10 cellular contexts compared by ENCODE assay signal in genomic region chr1:171867231-171867630, GRCh38. TPM values are rescaled to one million over a fixed set of nuclear protein-coding genes. Genes with fewer than 3 reads are reported as not detected.
"Had no signal": no experiment of that assay in that cellular context is flagged by ENCODE, and none has a peak within 500 bp of the region (broad histone marks: within the 10 kb centered on the region; RNA-seq: fewer than 3 reads in every experiment).

No MANE protein-coding gene starts in this region.

- ATAC-seq: HCT116, HepG2 had no signal

- H3K4me1 Mint-ChIP-seq: IgD-negative memory B cell had no signal

- H3K4me1 ChIP-seq: HAP-1 had no signal

- H3K9me3 Mint-ChIP-seq: HFFc6, IgD-negative memory B cell had no signal

- H3K36me3 ChIP-seq: HAP-1 had no signal

- H3K4me3 ChIP-seq: GM23248, HAP-1 had no signal

- H3K27ac Mint-ChIP-seq: HFFc6, IgD-negative memory B cell had no signal

- H2AFZ ChIP-seq: GM23248 had no signal

- H3K9me3 ChIP-seq: HAP-1 had no signal

- H3K36me3 Mint-ChIP-seq: IgD-negative memory B cell had no signal

- H3K4me3 Mint-ChIP-seq: HFFc6, IgD-negative memory B cell had no signal

- H3K27ac ChIP-seq: GM23248, HL-60 had no signal

- DNase-seq: GM23248, GOT3, H7, HFFc6, KBM-7 had no signal

- H3K9ac ChIP-seq: GM23248 had no signal

RNA-seq across cellular contexts. Expression of gene DNM3, which starts 25.9 kb away (rescaled TPM):
- total RNA-seq: HepG2 had no signal
